ENCODE assay signal across 1 cellular context in the genomic region with DNA sequence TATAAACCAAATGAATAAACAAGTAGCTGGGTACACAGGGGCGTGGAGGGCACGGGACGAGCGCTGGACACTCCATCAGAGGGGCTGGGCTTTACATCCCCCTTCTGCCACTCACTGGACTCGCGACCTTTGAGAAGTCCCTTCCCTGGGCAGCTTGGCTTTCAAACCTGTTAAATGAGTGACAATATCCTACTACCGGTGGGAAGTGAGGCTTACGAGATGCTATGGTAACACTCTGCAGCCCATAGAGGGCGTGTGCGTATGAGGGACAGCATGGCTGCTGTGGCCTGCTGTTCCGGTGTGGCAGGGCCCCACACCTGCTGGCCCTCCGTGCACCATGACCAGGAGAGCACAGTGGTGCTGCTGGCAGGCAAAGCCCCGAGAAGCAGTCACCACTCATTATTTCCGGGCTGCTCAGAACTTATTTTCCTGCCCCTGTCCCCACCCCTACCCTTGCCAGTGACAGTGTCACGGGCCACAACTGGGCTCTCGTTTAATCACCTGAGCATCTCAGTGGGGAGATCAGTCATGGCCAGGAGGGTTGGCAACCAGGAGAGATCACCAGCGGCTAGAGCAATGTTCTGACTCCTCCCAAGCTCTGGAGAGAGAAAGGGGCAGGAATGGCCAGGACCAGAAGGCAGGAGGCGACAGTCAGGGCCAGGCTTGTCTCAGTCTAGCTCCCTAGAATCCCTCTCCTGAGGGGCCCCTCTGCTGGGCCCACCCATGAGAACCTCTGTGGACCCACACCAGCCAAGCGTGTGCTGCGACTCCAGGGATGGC.
TF ChIP-seq lines count a peak whose summit lies in the region.

No MANE protein-coding gene starts in this region.

TF ChIP-seq in H1, 55 proteins besides CTCF, POLR2A, EP300 and RAD21:
- TF ChIP-seq SIX5 (IDR thresholded peaks at IDR 0.05; ENCODE audit: low read depth, low read length): no peak
- 0 out of 2 replicates have a peak, but pooled peaks have one; percentile 28 for TF ChIP-seq CREB1 (IDR thresholded peaks at IDR 0.05)
- TF ChIP-seq, protein P1, sequence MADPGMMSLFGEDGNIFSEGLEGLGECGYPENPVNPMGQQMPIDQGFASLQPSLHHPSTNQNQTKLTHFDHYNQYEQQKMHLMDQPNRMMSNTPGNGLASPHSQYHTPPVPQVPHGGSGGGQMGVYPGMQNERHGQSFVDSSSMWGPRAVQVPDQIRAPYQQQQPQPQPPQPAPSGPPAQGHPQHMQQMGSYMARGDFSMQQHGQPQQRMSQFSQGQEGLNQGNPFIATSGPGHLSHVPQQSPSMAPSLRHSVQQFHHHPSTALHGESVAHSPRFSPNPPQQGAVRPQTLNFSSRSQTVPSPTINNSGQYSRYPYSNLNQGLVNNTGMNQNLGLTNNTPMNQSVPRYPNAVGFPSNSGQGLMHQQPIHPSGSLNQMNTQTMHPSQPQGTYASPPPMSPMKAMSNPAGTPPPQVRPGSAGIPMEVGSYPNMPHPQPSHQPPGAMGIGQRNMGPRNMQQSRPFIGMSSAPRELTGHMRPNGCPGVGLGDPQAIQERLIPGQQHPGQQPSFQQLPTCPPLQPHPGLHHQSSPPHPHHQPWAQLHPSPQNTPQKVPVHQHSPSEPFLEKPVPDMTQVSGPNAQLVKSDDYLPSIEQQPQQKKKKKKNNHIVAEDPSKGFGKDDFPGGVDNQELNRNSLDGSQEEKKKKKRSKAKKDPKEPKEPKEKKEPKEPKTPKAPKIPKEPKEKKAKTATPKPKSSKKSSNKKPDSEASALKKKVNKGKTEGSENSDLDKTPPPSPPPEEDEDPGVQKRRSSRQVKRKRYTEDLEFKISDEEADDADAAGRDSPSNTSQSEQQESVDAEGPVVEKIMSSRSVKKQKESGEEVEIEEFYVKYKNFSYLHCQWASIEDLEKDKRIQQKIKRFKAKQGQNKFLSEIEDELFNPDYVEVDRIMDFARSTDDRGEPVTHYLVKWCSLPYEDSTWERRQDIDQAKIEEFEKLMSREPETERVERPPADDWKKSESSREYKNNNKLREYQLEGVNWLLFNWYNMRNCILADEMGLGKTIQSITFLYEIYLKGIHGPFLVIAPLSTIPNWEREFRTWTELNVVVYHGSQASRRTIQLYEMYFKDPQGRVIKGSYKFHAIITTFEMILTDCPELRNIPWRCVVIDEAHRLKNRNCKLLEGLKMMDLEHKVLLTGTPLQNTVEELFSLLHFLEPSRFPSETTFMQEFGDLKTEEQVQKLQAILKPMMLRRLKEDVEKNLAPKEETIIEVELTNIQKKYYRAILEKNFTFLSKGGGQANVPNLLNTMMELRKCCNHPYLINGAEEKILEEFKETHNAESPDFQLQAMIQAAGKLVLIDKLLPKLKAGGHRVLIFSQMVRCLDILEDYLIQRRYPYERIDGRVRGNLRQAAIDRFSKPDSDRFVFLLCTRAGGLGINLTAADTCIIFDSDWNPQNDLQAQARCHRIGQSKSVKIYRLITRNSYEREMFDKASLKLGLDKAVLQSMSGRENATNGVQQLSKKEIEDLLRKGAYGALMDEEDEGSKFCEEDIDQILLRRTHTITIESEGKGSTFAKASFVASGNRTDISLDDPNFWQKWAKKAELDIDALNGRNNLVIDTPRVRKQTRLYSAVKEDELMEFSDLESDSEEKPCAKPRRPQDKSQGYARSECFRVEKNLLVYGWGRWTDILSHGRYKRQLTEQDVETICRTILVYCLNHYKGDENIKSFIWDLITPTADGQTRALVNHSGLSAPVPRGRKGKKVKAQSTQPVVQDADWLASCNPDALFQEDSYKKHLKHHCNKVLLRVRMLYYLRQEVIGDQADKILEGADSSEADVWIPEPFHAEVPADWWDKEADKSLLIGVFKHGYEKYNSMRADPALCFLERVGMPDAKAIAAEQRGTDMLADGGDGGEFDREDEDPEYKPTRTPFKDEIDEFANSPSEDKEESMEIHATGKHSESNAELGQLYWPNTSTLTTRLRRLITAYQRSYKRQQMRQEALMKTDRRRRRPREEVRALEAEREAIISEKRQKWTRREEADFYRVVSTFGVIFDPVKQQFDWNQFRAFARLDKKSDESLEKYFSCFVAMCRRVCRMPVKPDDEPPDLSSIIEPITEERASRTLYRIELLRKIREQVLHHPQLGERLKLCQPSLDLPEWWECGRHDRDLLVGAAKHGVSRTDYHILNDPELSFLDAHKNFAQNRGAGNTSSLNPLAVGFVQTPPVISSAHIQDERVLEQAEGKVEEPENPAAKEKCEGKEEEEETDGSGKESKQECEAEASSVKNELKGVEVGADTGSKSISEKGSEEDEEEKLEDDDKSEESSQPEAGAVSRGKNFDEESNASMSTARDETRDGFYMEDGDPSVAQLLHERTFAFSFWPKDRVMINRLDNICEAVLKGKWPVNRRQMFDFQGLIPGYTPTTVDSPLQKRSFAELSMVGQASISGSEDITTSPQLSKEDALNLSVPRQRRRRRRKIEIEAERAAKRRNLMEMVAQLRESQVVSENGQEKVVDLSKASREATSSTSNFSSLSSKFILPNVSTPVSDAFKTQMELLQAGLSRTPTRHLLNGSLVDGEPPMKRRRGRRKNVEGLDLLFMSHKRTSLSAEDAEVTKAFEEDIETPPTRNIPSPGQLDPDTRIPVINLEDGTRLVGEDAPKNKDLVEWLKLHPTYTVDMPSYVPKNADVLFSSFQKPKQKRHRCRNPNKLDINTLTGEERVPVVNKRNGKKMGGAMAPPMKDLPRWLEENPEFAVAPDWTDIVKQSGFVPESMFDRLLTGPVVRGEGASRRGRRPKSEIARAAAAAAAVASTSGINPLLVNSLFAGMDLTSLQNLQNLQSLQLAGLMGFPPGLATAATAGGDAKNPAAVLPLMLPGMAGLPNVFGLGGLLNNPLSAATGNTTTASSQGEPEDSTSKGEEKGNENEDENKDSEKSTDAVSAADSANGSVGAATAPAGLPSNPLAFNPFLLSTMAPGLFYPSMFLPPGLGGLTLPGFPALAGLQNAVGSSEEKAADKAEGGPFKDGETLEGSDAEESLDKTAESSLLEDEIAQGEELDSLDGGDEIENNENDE (IDR thresholded peaks at IDR 0.05; ENCODE audit: insufficient replicate concordance, low read length): no peak
- TF ChIP-seq EZH2 (IDR thresholded peaks at IDR 0.05; ENCODE audit: low read depth, low read length, severe bottlenecking): no peak
- TF ChIP-seq JUND (IDR thresholded peaks at IDR 0.05; ENCODE audit: low read length): no peak
- TF ChIP-seq CEBPB (IDR thresholded peaks at IDR 0.05; ENCODE audit: low read depth, low read length): no peak
- no peak for TF ChIP-seq JUN (IDR thresholded peaks at IDR 0.05; ENCODE audit: low read depth, low read length)
- no peak for TF ChIP-seq TEAD4 (IDR thresholded peaks at IDR 0.05; ENCODE audit: low read depth, low read length)
- TF ChIP-seq BRCA1 (IDR thresholded peaks at IDR 0.05; ENCODE audit: low read depth, low read length): no peak
- TF ChIP-seq NRF1 (IDR thresholded peaks at IDR 0.05; ENCODE audit: low read depth, low read length): no peak
- TF ChIP-seq SP1 (IDR thresholded peaks at IDR 0.05; ENCODE audit: low read depth, low read length): no peak
- TF ChIP-seq SIN3A (conservative IDR thresholded peaks at IDR 0.05 in 1 of 2, IDR thresholded peaks at IDR 0.05 in 1 of 2; ENCODE audit: low read depth in 1 of 2, low read length in 2 of 2): 0 out of 4 replicates have a peak, but pooled peaks of 1 of the 2 experiments have one; percentile 48
- TF ChIP-seq TBP (IDR thresholded peaks at IDR 0.05; ENCODE audit: low read depth, low read length): no peak
- TF ChIP-seq, protein P2, sequence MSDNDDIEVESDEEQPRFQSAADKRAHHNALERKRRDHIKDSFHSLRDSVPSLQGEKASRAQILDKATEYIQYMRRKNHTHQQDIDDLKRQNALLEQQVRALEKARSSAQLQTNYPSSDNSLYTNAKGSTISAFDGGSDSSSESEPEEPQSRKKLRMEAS (IDR thresholded peaks at IDR 0.05): peak; percentile 69
- no peak for TF ChIP-seq POU5F1 (IDR thresholded peaks at IDR 0.05; ENCODE audit: low read depth, low read length)
- no peak for TF ChIP-seq RNF2 (IDR thresholded peaks at IDR 0.05; ENCODE audit: borderline replicate concordance, low read depth, low read length, missing control alignments, poor library complexity, severe bottlenecking)
- no peak for TF ChIP-seq NANOG (IDR thresholded peaks at IDR 0.05; ENCODE audit: insufficient read depth, low read depth, low read length, poor library complexity, severe bottlenecking)
- peak; percentile 78; the same call in 1 of the 2 replicates for TF ChIP-seq YY1 (IDR thresholded peaks at IDR 0.05; ENCODE audit: low read depth, low read length)
- no peak for TF ChIP-seq SUZ12 (IDR thresholded peaks at IDR 0.05; ENCODE audit: low read length)
- no peak for TF ChIP-seq GTF2F1 (IDR thresholded peaks at IDR 0.05; ENCODE audit: borderline replicate concordance, low read depth, low read length)
